ENCODE assay signal across 31 cellular contexts in the genomic region with DNA sequence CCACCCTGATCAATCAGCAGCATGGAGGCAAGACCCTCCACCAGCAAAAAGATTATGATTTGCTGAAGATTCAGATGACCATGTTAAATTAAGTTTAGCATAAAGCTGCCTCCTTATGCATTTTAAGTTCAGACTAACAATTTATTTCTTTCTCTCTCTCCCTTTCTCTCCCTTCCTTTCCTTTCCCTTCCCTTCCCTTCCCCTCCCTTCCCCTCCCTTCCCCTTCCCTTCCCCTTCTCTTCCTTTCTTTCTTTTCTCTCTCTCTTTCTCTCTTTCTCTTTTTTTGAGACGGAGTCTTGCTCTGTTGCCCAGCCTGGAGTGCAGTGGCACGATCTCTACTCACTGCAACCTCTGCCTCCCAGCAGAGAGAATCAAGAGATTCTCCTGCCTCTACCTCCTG. TPM values are rescaled to one million over a fixed set of nuclear protein-coding genes. Genes with fewer than 3 reads are reported as not detected.
DNase-seq lines count a peak whose midpoint lies in the region; ATAC-seq and TF ChIP-seq lines count a peak whose summit lies in the region.
"Had no signal": no experiment of that assay in that cellular context is flagged by ENCODE, and none has a peak within 500 bp of the region (broad histone marks: within the 10 kb centered on the region; RNA-seq: fewer than 3 reads in every experiment).

No MANE protein-coding gene starts in this region.

- peaks cover 0 to under 1% (median 0%) of the 10 kb centered on the region in 7 donors for H3K9me3 Mint-ChIP-seq in CD4-positive, CD25-positive, alpha-beta regulatory T cell
- H3K9me3 Mint-ChIP-seq in CD8-positive, alpha-beta memory T cell, result no peaks in the 10 kb centered on the region
- H3K9me3 Mint-ChIP-seq in activated T-helper 17 cell treated with anti-CD3 and anti-CD28 coated beads, Interleukin-2, amount 50 U/mL, for 72 hours, result no peaks in the 10 kb centered on the region
- no peaks in the 10 kb centered on the region for H3K9me3 Mint-ChIP-seq in natural killer cell treated with Interleukin-12 subunit alpha and Interleukin-12 subunit beta and Interleukin-15 and Interleukin-18, amount 100 ng/mL, for 72 hours
- H3K9me3 Mint-ChIP-seq in activated CD8-positive, alpha-beta T cell treated with anti-CD3 and anti-CD28 coated beads for 36 hours, result no peaks in the 10 kb centered on the region
- H3K9me3 Mint-ChIP-seq: activated T-cell treated with anti-CD3 and anti-CD28 coated beads, Interleukin-2, amount 50 U/mL, for 24 hours; HFFc6; memory B cell had no signal

- peak overlapping the region; percentile 13 to 98 (median 74) for H3K4me3 Mint-ChIP-seq in CD4-positive, CD25-positive, alpha-beta regulatory T cell
- peak overlapping the region; percentile 39 to 95 (median 74) for H3K4me3 Mint-ChIP-seq in CD8-positive, alpha-beta memory T cell
- H3K4me3 Mint-ChIP-seq in activated T-helper 17 cell treated with anti-CD3 and anti-CD28 coated beads, Interleukin-2, amount 50 U/mL, for 72 hours, result peak overlapping the region; percentile 97
- H3K4me3 Mint-ChIP-seq in natural killer cell treated with Interleukin-12 subunit alpha and Interleukin-12 subunit beta and Interleukin-15 and Interleukin-18, amount 100 ng/mL, for 72 hours, result peak overlapping the region; percentile 43
- no peak overlapping the region for H3K4me3 Mint-ChIP-seq in activated CD8-positive, alpha-beta T cell treated with anti-CD3 and anti-CD28 coated beads for 36 hours
- H3K4me3 Mint-ChIP-seq: HFFc6 had no signal

- H3K27ac Mint-ChIP-seq in CD4-positive, CD25-positive, alpha-beta regulatory T cell, result no peak overlapping the region
- peak overlapping the region in 1 of 8 donors; percentile 47 for H3K27ac Mint-ChIP-seq in CD8-positive, alpha-beta memory T cell
- no peak overlapping the region for H3K27ac Mint-ChIP-seq in activated T-helper 17 cell treated with anti-CD3 and anti-CD28 coated beads, Interleukin-2, amount 50 U/mL, for 72 hours
- peak overlapping the region in 1 of 2 donors; percentile 88 for H3K27ac Mint-ChIP-seq in natural killer cell treated with Interleukin-12 subunit alpha and Interleukin-12 subunit beta and Interleukin-15 and Interleukin-18, amount 100 ng/mL, for 72 hours
- no peak overlapping the region for H3K27ac Mint-ChIP-seq in activated CD8-positive, alpha-beta T cell treated with anti-CD3 and anti-CD28 coated beads for 36 hours
- H3K27ac Mint-ChIP-seq: activated T-cell treated with anti-CD3 and anti-CD28 coated beads, Interleukin-2, amount 50 U/mL, for 24 hours; HFFc6 had no signal

- CTCF ChIA-PET in CD8-positive, alpha-beta memory T cell (lab: Charles Lee), result interaction anchor here (1.0 kb wide), 1 partner anchor 164 kb away, joined by 3 read pairs; no protein-coding TSS in a partner anchor
- CTCF ChIA-PET in activated CD8-positive, alpha-beta T cell treated with anti-CD3 and anti-CD28 coated beads for 36 hours (lab: Charles Lee), result interaction anchor here (1.5 to 3.2 kb wide), 2 partner anchors 15 to 165 kb away, joined by 3 to 13 read pairs; no protein-coding TSS in a partner anchor

- no peak for ATAC-seq in CD4-positive, CD25-positive, alpha-beta regulatory T cell (ENCODE audit: low read depth in 2 of 2)
- ATAC-seq in activated T-helper 17 cell treated with anti-CD3 and anti-CD28 coated beads, Interleukin-2, amount 50 U/mL, for 72 hours (replicated peaks), result no peak
- no peak for ATAC-seq in natural killer cell treated with Interleukin-12 subunit alpha and Interleukin-12 subunit beta and Interleukin-15 and Interleukin-18, amount 100 ng/mL, for 72 hours
- no peak for ATAC-seq in activated CD8-positive, alpha-beta T cell treated with anti-CD3 and anti-CD28 coated beads for 36 hours
- ATAC-seq: esophagus mucosa, left lung, Right ventricle myocardium inferior had no signal

- H3K27me3 ChIP-seq in CD4-positive, CD25-positive, alpha-beta regulatory T cell (ENCODE audit: control insufficient read depth, insufficient read depth, low read length), result no peaks in the 10 kb centered on the region
- H3K27me3 ChIP-seq in CD8-positive, alpha-beta memory T cell (ENCODE audit: insufficient read depth, low read length, poor library complexity, severe bottlenecking), result no peaks in the 10 kb centered on the region
- no peaks in the 10 kb centered on the region for H3K27me3 ChIP-seq in MG63
- H3K27me3 ChIP-seq: adrenal gland; BLaER1 treated with 17β-estradiol and CSF1 and Interleukin-3, amounts not matched to agents 10 nM and 100 nM; left lung; tibial nerve had no signal

- H3K36me3 Mint-ChIP-seq in CD4-positive, CD25-positive, alpha-beta regulatory T cell, result peaks cover 3% of the 10 kb centered on the region
- H3K36me3 Mint-ChIP-seq in CD8-positive, alpha-beta memory T cell, result peaks cover 0 to 5% (median 0%) of the 10 kb centered on the region in 3 donors
- peaks cover 19% of the 10 kb centered on the region for H3K36me3 Mint-ChIP-seq in activated T-helper 17 cell treated with anti-CD3 and anti-CD28 coated beads, Interleukin-2, amount 50 U/mL, for 72 hours (ENCODE audit: low read depth)
- peaks cover 6% of the 10 kb centered on the region for H3K36me3 Mint-ChIP-seq in natural killer cell treated with Interleukin-12 subunit alpha and Interleukin-12 subunit beta and Interleukin-15 and Interleukin-18, amount 100 ng/mL, for 72 hours
- H3K36me3 Mint-ChIP-seq in activated CD8-positive, alpha-beta T cell treated with anti-CD3 and anti-CD28 coated beads for 36 hours (ENCODE audit: low read depth), result peaks cover 28% of the 10 kb centered on the region
- H3K36me3 Mint-ChIP-seq: memory B cell had no signal

- H3K4me1 Mint-ChIP-seq in CD4-positive, CD25-positive, alpha-beta regulatory T cell, result peaks cover 12 to 36% (median 20%) of the 10 kb centered on the region in 4 donors
- peaks cover 25 to 32% (median 30%) of the 10 kb centered on the region in 3 donors for H3K4me1 Mint-ChIP-seq in CD8-positive, alpha-beta memory T cell
- peaks cover 13% of the 10 kb centered on the region for H3K4me1 Mint-ChIP-seq in activated T-helper 17 cell treated with anti-CD3 and anti-CD28 coated beads, Interleukin-2, amount 50 U/mL, for 72 hours
- H3K4me1 Mint-ChIP-seq in natural killer cell treated with Interleukin-12 subunit alpha and Interleukin-12 subunit beta and Interleukin-15 and Interleukin-18, amount 100 ng/mL, for 72 hours (ENCODE audit: low read depth in 2 of 2), result peaks cover 15 to 22% of the 10 kb centered on the region in 2 donors
- H3K4me1 Mint-ChIP-seq in activated CD8-positive, alpha-beta T cell treated with anti-CD3 and anti-CD28 coated beads for 36 hours (ENCODE audit: low read depth), result peaks cover 25% of the 10 kb centered on the region

- peaks cover 28% of the 10 kb centered on the region for H3K4me1 ChIP-seq in CD4-positive, CD25-positive, alpha-beta regulatory T cell (ENCODE audit: control insufficient read depth, insufficient read depth, low read length, poor library complexity, severe bottlenecking)
- H3K4me1 ChIP-seq in CD8-positive, alpha-beta memory T cell (ENCODE audit: insufficient read depth, low read length), result peaks cover 11% of the 10 kb centered on the region

- DNase-seq in CD4-positive, CD25-positive, alpha-beta regulatory T cell, result no peak
- DNase-seq in CD8-positive, alpha-beta memory T cell, result no peak
- no peak for DNase-seq in natural killer cell treated with Interleukin-12 subunit alpha and Interleukin-12 subunit beta and Interleukin-15 and Interleukin-18, amount 100 ng/mL, for 72 hours (ENCODE audit: low spot score)
- no peak for DNase-seq in activated CD8-positive, alpha-beta T cell treated with anti-CD3 and anti-CD28 coated beads for 36 hours
- no peak for DNase-seq in activated T-cell treated with anti-CD3 and anti-CD28 coated beads for 4 hours
- DNase-seq in AG08395 (ENCODE audit: low spot score), result no peak
- no peak for DNase-seq in MG63
- DNase-seq: activated CD4-positive, alpha-beta T cell treated with anti-CD3 and anti-CD28 coated beads for 4 hours; activated gamma-delta T cell treated with Interleukin-2 at 50 U/mL for 16 hours; activated T-cell treated with anti-CD3 and anti-CD28 coated beads, Interleukin-2, amount 50 U/mL, for 24 hours; adrenal gland; cerebellar nuclear complex; dermis blood vessel endothelial cell; foreskin fibroblast; GOT3; HFFc6; islet precursor cell; KG1; left lung; NCI-H1930; NCI-H524 treated with DMSO at 0.1 percent for 48 hours; NK-92 treated with Interleukin-12 subunit alpha and Interleukin-12 subunit beta, amount 100 ng/mL, for 24 hours; occipital lobe; SK-N-SH; stimulated activated CD4-positive, alpha-beta T cell treated with anti-CD3 and anti-CD28 coated beads, Interleukin-4, amount 100 ng/mL, for 24 hours had no signal

- H3K9me3 ChIP-seq in CD4-positive, CD25-positive, alpha-beta regulatory T cell (ENCODE audit: control insufficient read depth in 2 of 2, low read length in 2 of 2), result no peaks in the 10 kb centered on the region
- no peaks in the 10 kb centered on the region for H3K9me3 ChIP-seq in CD8-positive, alpha-beta memory T cell (ENCODE audit: low read length)
- no peaks in the 10 kb centered on the region for H3K9me3 ChIP-seq in MG63
- H3K9me3 ChIP-seq: adrenal gland; BLaER1 treated with 17β-estradiol and CSF1 and Interleukin-3, amounts not matched to agents 10 nM and 100 nM; left lung; SK-N-SH; tibial nerve had no signal

- no peaks in the 10 kb centered on the region for H3K36me3 ChIP-seq in CD4-positive, CD25-positive, alpha-beta regulatory T cell (ENCODE audit: control insufficient read depth, insufficient read depth, low read length)
- H3K36me3 ChIP-seq in CD8-positive, alpha-beta memory T cell (ENCODE audit: insufficient read depth, low read length), result no peaks in the 10 kb centered on the region
- peaks cover 35% of the 10 kb centered on the region for H3K36me3 ChIP-seq in MG63
- H3K36me3 ChIP-seq: adrenal gland, left lung, tibial nerve had no signal

- H3K4me3 ChIP-seq in CD4-positive, CD25-positive, alpha-beta regulatory T cell (ENCODE audit: low read depth, low read length), result no peak overlapping the region
- H3K4me3 ChIP-seq in CD8-positive, alpha-beta memory T cell (ENCODE audit: low read length), result no peak overlapping the region
- H3K4me3 ChIP-seq in MG63, result no peak overlapping the region
- H3K4me3 ChIP-seq: adrenal gland, tibial nerve had no signal

- POLR2A ChIA-PET in CD8-positive, alpha-beta memory T cell (lab: Charles Lee), result no interaction called here
- POLR2A ChIA-PET in activated CD8-positive, alpha-beta T cell treated with anti-CD3 and anti-CD28 coated beads for 36 hours (lab: Charles Lee), result interaction anchor here (0.9 to 1.0 kb wide), 2 partner anchors 17 to 164 kb away, joined by 3 read pairs; no protein-coding TSS in a partner anchor

- H3K27me3 Mint-ChIP-seq in CD4-positive, CD25-positive, alpha-beta regulatory T cell, result peaks cover 31% of the 10 kb centered on the region
- H3K27me3 Mint-ChIP-seq in CD8-positive, alpha-beta memory T cell, result peaks cover 2 to 14% of the 10 kb centered on the region in 2 donors
- no peaks in the 10 kb centered on the region for H3K27me3 Mint-ChIP-seq in activated T-helper 17 cell treated with anti-CD3 and anti-CD28 coated beads, Interleukin-2, amount 50 U/mL, for 72 hours
- peaks cover 2 to 6% of the 10 kb centered on the region in 2 donors for H3K27me3 Mint-ChIP-seq in natural killer cell treated with Interleukin-12 subunit alpha and Interleukin-12 subunit beta and Interleukin-15 and Interleukin-18, amount 100 ng/mL, for 72 hours
- H3K27me3 Mint-ChIP-seq in activated CD8-positive, alpha-beta T cell treated with anti-CD3 and anti-CD28 coated beads for 36 hours, result no peaks in the 10 kb centered on the region
- H3K27me3 Mint-ChIP-seq: activated T-cell treated with anti-CD3 and anti-CD28 coated beads, Interleukin-2, amount 50 U/mL, for 24 hours had no signal

- intact Hi-C loops in activated CD8-positive, alpha-beta T cell treated with anti-CD3 and anti-CD28 coated beads for 36 hours (cut with micrococcal nuclease), result loop anchor here (5.0 kb wide), 1 partner anchor 164 kb away; no protein-coding TSS in a partner anchor

- H3K27ac ChIP-seq in CD4-positive, CD25-positive, alpha-beta regulatory T cell (ENCODE audit: insufficient read depth, low read length, poor library complexity, severe bottlenecking), result no peak overlapping the region
- H3K27ac ChIP-seq in CD8-positive, alpha-beta memory T cell (ENCODE audit: low read depth, low read length), result no peak overlapping the region
- H3K27ac ChIP-seq: adrenal gland, left lung had no signal

- TF ChIP-seq CTCF in activated CD8-positive, alpha-beta T cell treated with anti-CD3 and anti-CD28 coated beads for 36 hours (IDR thresholded peaks at IDR 0.05), result no peak

RNA-seq across cellular contexts. Expression of gene MELK, which starts 1.4 kb away (rescaled TPM):
- 1.7 TPM for total RNA-seq in CD4-positive, CD25-positive, alpha-beta regulatory T cell
- polyA plus RNA-seq in CD4-positive, CD25-positive, alpha-beta regulatory T cell, result 1 to 10 TPM in 3 of 4 donors, under 1 TPM in 1; 0.90 to 5.5 (median 2.4) TPM
- 10 to 100 TPM; 51.0 to 51.6 TPM for total RNA-seq in CD8-positive, alpha-beta memory T cell
- polyA plus RNA-seq in CD8-positive, alpha-beta memory T cell, result not detected
- 10 to 100 TPM; 37.2 to 57.7 TPM for total RNA-seq in activated T-helper 17 cell treated with anti-CD3 and anti-CD28 coated beads, Interleukin-2, amount 50 U/mL, for 72 hours
- total RNA-seq in natural killer cell treated with Interleukin-12 subunit alpha and Interleukin-12 subunit beta and Interleukin-15 and Interleukin-18, amount 100 ng/mL, for 72 hours, result 10 to 100 TPM; 25.3 to 53.6 TPM
- 10 to 100 TPM; 44.3 to 49.5 TPM for total RNA-seq in activated CD8-positive, alpha-beta T cell treated with anti-CD3 and anti-CD28 coated beads for 36 hours
- total RNA-seq in MG63 (2014; rRNA removed; shearing (Covaris generic); ENCODE audit: low replicate concordance), result 75.8 and 95.3 TPM in 2 replicates
